ENCODE assay signal across 1 cellular context in genomic region chr5:177086918-177087706, GRCh38.
TF ChIP-seq lines count a peak whose summit lies in the region.

No MANE protein-coding gene starts in this region.

TF ChIP-seq in HepG2, 621 proteins besides CTCF, POLR2A, EP300 and RAD21 (continued from another document and continues in another):
- TF ChIP-seq PATZ1 (CRISPR knock-in tag; IDR thresholded peaks at IDR 0.05): peak; percentile 98
- TF ChIP-seq TCF7L2 (IDR thresholded peaks at IDR 0.05; ENCODE audit: low read depth, low read length): no peak
- peak; percentile 68; the same call in 1 of the 2 replicates for TF ChIP-seq ZNF607 (CRISPR knock-in tag; IDR thresholded peaks at IDR 0.05; ENCODE audit: borderline replicate concordance)
- TF ChIP-seq ETV6 (CRISPR knock-in tag; conservative IDR thresholded peaks at IDR 0.05): peak; percentile 74
- TF ChIP-seq ZNF101 (CRISPR knock-in tag; IDR thresholded peaks at IDR 0.05; ENCODE audit: borderline replicate concordance, low read depth): no peak
- no peak for TF ChIP-seq ZSCAN22 (CRISPR knock-in tag; IDR thresholded peaks at IDR 0.05)
- peak; percentile 59; the same call in 1 of the 2 replicates for TF ChIP-seq KDM5A (IDR thresholded peaks at IDR 0.05; ENCODE audit: borderline replicate concordance, low read length)
- no peak for TF ChIP-seq FOXM1 (CRISPR knock-in tag; IDR thresholded peaks at IDR 0.05)
- TF ChIP-seq ZNF333 (CRISPR knock-in tag; IDR thresholded peaks at IDR 0.05; ENCODE audit: borderline replicate concordance): peak; percentile 94; the same call in 1 of the 2 replicates
- TF ChIP-seq ZNF275 (CRISPR knock-in tag; IDR thresholded peaks at IDR 0.05; ENCODE audit: borderline replicate concordance): peak; percentile 80; the same call in 1 of the 2 replicates
- 0 out of 2 replicates have a peak, but pooled peaks have one; percentile 20 for TF ChIP-seq DMTF1 (CRISPR knock-in tag; IDR thresholded peaks at IDR 0.05)
- no peak; the same call in 1 of the 2 replicates for TF ChIP-seq ZHX2 (IDR thresholded peaks at IDR 0.05; ENCODE audit: low read depth)
- no peak; the same call in 1 of the 2 replicates for TF ChIP-seq ZHX2 (CRISPR knock-in tag; IDR thresholded peaks at IDR 0.05; ENCODE audit: borderline replicate concordance)
- peak; percentile 95 for TF ChIP-seq ZNF414 (CRISPR knock-in tag; IDR thresholded peaks at IDR 0.05)
- TF ChIP-seq HOXD1 (CRISPR knock-in tag; IDR thresholded peaks at IDR 0.05): peak; percentile 79
- TF ChIP-seq ZNF251 (CRISPR knock-in tag; IDR thresholded peaks at IDR 0.05): no peak
- TF ChIP-seq ZNF703 (CRISPR knock-in tag; IDR thresholded peaks at IDR 0.05; ENCODE audit: borderline replicate concordance): no peak; the same call in 1 of the 2 replicates
- no peak for TF ChIP-seq ZNF576 (CRISPR knock-in tag; IDR thresholded peaks at IDR 0.05)
- peak; percentile 88 for TF ChIP-seq PHF8 (CRISPR knock-in tag; IDR thresholded peaks at IDR 0.05)
- peak in 1 of 2 experiments; percentile 52; a peak in 1 of 4 replicates for TF ChIP-seq NR2F1 (CRISPR knock-in tag; IDR thresholded peaks at IDR 0.05)
- peak; percentile 86 for TF ChIP-seq ZNF30 (CRISPR knock-in tag; IDR thresholded peaks at IDR 0.05)
- no peak for TF ChIP-seq PHF5A (CRISPR knock-in tag; IDR thresholded peaks at IDR 0.05; ENCODE audit: low read depth, unreplicated experiment)
- peak; percentile 18; the same call in 1 of the 2 replicates for TF ChIP-seq MNT (IDR thresholded peaks at IDR 0.05)
- TF ChIP-seq ZNF609 (CRISPR knock-in tag; IDR thresholded peaks at IDR 0.05; ENCODE audit: borderline replicate concordance): peak; percentile 90
- TF ChIP-seq CCDC6 (CRISPR knock-in tag; IDR thresholded peaks at IDR 0.05): peak; percentile 78; the same call in 1 of the 2 replicates
- TF ChIP-seq RELA (CRISPR knock-in tag; IDR thresholded peaks at IDR 0.05): peak; percentile 51; the same call in 1 of the 2 replicates
- no peak for TF ChIP-seq MTF1 (CRISPR knock-in tag; IDR thresholded peaks at IDR 0.05)
- TF ChIP-seq MXI1 (IDR thresholded peaks at IDR 0.05; ENCODE audit: borderline replicate concordance, low read depth, low read length): peak; percentile 32; the same call in 1 of the 3 replicates
- no peak for TF ChIP-seq ZBTB21 (CRISPR knock-in tag; IDR thresholded peaks at IDR 0.05)
- peak; percentile 69; the same call in 1 of the 2 replicates for TF ChIP-seq ZNF441 (CRISPR knock-in tag; IDR thresholded peaks at IDR 0.05; ENCODE audit: borderline replicate concordance)
- TF ChIP-seq SMARCC2 (IDR thresholded peaks at IDR 0.05): no peak
- TF ChIP-seq ZNF143 (CRISPR knock-in tag; IDR thresholded peaks at IDR 0.05): no peak
- no peak for TF ChIP-seq NFIB (CRISPR knock-in tag; IDR thresholded peaks at IDR 0.05; ENCODE audit: borderline replicate concordance)
- TF ChIP-seq RNF219 (CRISPR knock-in tag; IDR thresholded peaks at IDR 0.05): no peak
- peak; percentile 89 for TF ChIP-seq YEATS4 (CRISPR knock-in tag; IDR thresholded peaks at IDR 0.05; ENCODE audit: borderline replicate concordance)
